In genomic region chr7:74667520-74667919, GRCh38 we compare ENCODE assay signal across 6 cellular contexts. TPM values are rescaled to one million over a fixed set of nuclear protein-coding genes. Genes with fewer than 3 reads are reported as not detected.
DNase-seq lines count a peak whose midpoint lies in the region; ATAC-seq and TF ChIP-seq lines count a peak whose summit lies in the region.
"Not testable (repeated sequence)": the region's sequence is repeated elsewhere in the genome, so short reads cannot be mapped to it uniquely, and the experiment has no call there.

No MANE protein-coding gene starts in this region.

- POLR2A ChIA-PET in CD8-positive, alpha-beta memory T cell (lab: Charles Lee): interaction anchor here (0.7 kb wide), 1 partner anchor 1728 kb away, joined by 5 read pairs; no protein-coding TSS in a partner anchor
- POLR2A ChIA-PET in RWPE1 (lab: Yijun Ruan, JAX; ENCODE audit: low non-redundant PET): not testable (repeated sequence)
- POLR2A ChIA-PET in activated CD8-positive, alpha-beta T cell treated with anti-CD3 and anti-CD28 coated beads for 36 hours (lab: Charles Lee): interaction anchor here (1.2 kb wide), 1 partner anchor 9 kb away, joined by 3 read pairs; no protein-coding TSS in a partner anchor

- H3K4me3 ChIP-seq in CD8-positive, alpha-beta memory T cell (ENCODE audit: low read length): not testable (repeated sequence)

- H3K9me3 Mint-ChIP-seq in CD8-positive, alpha-beta memory T cell; activated CD8-positive, alpha-beta T cell treated with anti-CD3 and anti-CD28 coated beads for 36 hours; naive B cell; progenitor cell of endocrine pancreas (ENCODE audit: low read depth): not testable (repeated sequence)

- TF ChIP-seq CTCF in RWPE1 (conservative IDR thresholded peaks at IDR 0.05; ENCODE audit: low read depth); activated CD8-positive, alpha-beta T cell treated with anti-CD3 and anti-CD28 coated beads for 36 hours (IDR thresholded peaks at IDR 0.05); progenitor cell of endocrine pancreas (IDR thresholded peaks at IDR 0.05; ENCODE audit: unreplicated experiment): not testable (repeated sequence)

- not testable (repeated sequence) for H3K36me3 ChIP-seq in CD8-positive, alpha-beta memory T cell (ENCODE audit: insufficient read depth, low read length)

- DNase-seq in CD8-positive, alpha-beta memory T cell; RWPE1 (ENCODE audit: low spot score); activated CD8-positive, alpha-beta T cell treated with anti-CD3 and anti-CD28 coated beads for 36 hours; naive B cell; progenitor cell of endocrine pancreas (ENCODE audit: low spot score, unreplicated experiment): not testable (repeated sequence)
- DNase-seq in cardiac septum (ENCODE audit: low spot score): peak; percentile 46

- H3K9me3 ChIP-seq in CD8-positive, alpha-beta memory T cell (ENCODE audit: low read length): not testable (repeated sequence)

- CTCF ChIA-PET in CD8-positive, alpha-beta memory T cell (lab: Charles Lee); RWPE1 (lab: Yijun Ruan, JAX); activated CD8-positive, alpha-beta T cell treated with anti-CD3 and anti-CD28 coated beads for 36 hours (lab: Charles Lee): not testable (repeated sequence)

- not testable (repeated sequence) for ATAC-seq in activated CD8-positive, alpha-beta T cell treated with anti-CD3 and anti-CD28 coated beads for 36 hours; naive B cell (ENCODE audit: low read depth in 2 of 2)

- peaks cover 39 to 79% (median 58%) of the 10 kb centered on the region in 3 donors for H3K4me1 Mint-ChIP-seq in CD8-positive, alpha-beta memory T cell
- H3K4me1 Mint-ChIP-seq in activated CD8-positive, alpha-beta T cell treated with anti-CD3 and anti-CD28 coated beads for 36 hours (ENCODE audit: low read depth): peaks cover 51% of the 10 kb centered on the region
- H3K4me1 Mint-ChIP-seq in naive B cell (peaks cover 32 to 85% (median 65%) of the 10 kb centered on the region in 3 donors), progenitor cell of endocrine pancreas (ENCODE audit: low read depth) (peaks cover 12% of the 10 kb centered on the region)

- not testable (repeated sequence) for H3K27me3 ChIP-seq in CD8-positive, alpha-beta memory T cell (ENCODE audit: insufficient read depth, low read length, poor library complexity, severe bottlenecking)

- intact Hi-C loops in activated CD8-positive, alpha-beta T cell treated with anti-CD3 and anti-CD28 coated beads for 36 hours (cut with micrococcal nuclease): not testable (repeated sequence)
- intact Hi-C loops in cardiac septum (cut with DNase I): loop anchor here (10.0 kb wide), 1 partner anchor 47 kb away; no protein-coding TSS in a partner anchor

- not testable (repeated sequence) for H3K27ac ChIP-seq in CD8-positive, alpha-beta memory T cell (ENCODE audit: low read depth, low read length)
- H3K27ac ChIP-seq in RWPE1: peak overlapping the region; percentile 26; the same call in 1 of the 2 replicates

- H3K27me3 Mint-ChIP-seq in CD8-positive, alpha-beta memory T cell; activated CD8-positive, alpha-beta T cell treated with anti-CD3 and anti-CD28 coated beads for 36 hours; naive B cell; progenitor cell of endocrine pancreas: not testable (repeated sequence)

- not testable (repeated sequence) for H3K4me3 Mint-ChIP-seq in CD8-positive, alpha-beta memory T cell; activated CD8-positive, alpha-beta T cell treated with anti-CD3 and anti-CD28 coated beads for 36 hours; progenitor cell of endocrine pancreas (ENCODE audit: low read depth)
- peak overlapping the region in 4 of 8 donors; percentile 24 to 67 (median 44) for H3K4me3 Mint-ChIP-seq in naive B cell

- not testable (repeated sequence) for H3K4me1 ChIP-seq in CD8-positive, alpha-beta memory T cell (ENCODE audit: insufficient read depth, low read length)

- peaks cover 0 to 33% (median 6%) of the 10 kb centered on the region in 3 donors for H3K36me3 Mint-ChIP-seq in CD8-positive, alpha-beta memory T cell
- peaks cover 37% of the 10 kb centered on the region for H3K36me3 Mint-ChIP-seq in activated CD8-positive, alpha-beta T cell treated with anti-CD3 and anti-CD28 coated beads for 36 hours (ENCODE audit: low read depth)
- not testable (repeated sequence) for H3K36me3 Mint-ChIP-seq in naive B cell
- peaks cover 15% of the 10 kb centered on the region for H3K36me3 Mint-ChIP-seq in progenitor cell of endocrine pancreas (ENCODE audit: insufficient read depth)

- peak overlapping the region in 7 of 8 donors; percentile 34 to 91 (median 53) for H3K27ac Mint-ChIP-seq in CD8-positive, alpha-beta memory T cell
- peak overlapping the region; percentile 34 for H3K27ac Mint-ChIP-seq in activated CD8-positive, alpha-beta T cell treated with anti-CD3 and anti-CD28 coated beads for 36 hours
- peak overlapping the region; percentile 44 to 92 (median 86) for H3K27ac Mint-ChIP-seq in naive B cell
- H3K27ac Mint-ChIP-seq in progenitor cell of endocrine pancreas: peak overlapping the region; percentile 37

RNA-seq across cellular contexts. Expression of gene GTF2I, which starts 10.0 kb away (rescaled TPM):
- 100 to 1,000 TPM; 176 TPM for total RNA-seq in CD8-positive, alpha-beta memory T cell
- 71.3 TPM for polyA plus RNA-seq in CD8-positive, alpha-beta memory T cell
- 100 to 1,000 TPM; 156 TPM for total RNA-seq in activated CD8-positive, alpha-beta T cell treated with anti-CD3 and anti-CD28 coated beads for 36 hours
- total RNA-seq in cardiac septum: 134 TPM
- 100 to 1,000 TPM in 1 of 6 donors, 10 to 100 TPM in 5; 40.8 to 110 (median 85.1) TPM for polyA plus RNA-seq in naive B cell (ENCODE audit: low read depth in 6 of 6)
- total RNA-seq in progenitor cell of endocrine pancreas: 605 and 607 TPM in 2 replicates

Comparison
In these comparisons a context has a peak if more than half of its experiments do, and no peak if none do; other contexts are left out.
1. H3K27ac Mint-ChIP-seq: peak in every context shown above with its lines; median percentile 86 in naive B cell; 53 in CD8-positive, alpha-beta memory T cell; 37 in progenitor cell of endocrine pancreas; 34 in activated CD8-positive, alpha-beta T cell treated with anti-CD3 and anti-CD28 coated beads for 36 hours.